1 cellular context compared by ENCODE assay signal in genomic region chr5:55304584-55304983, GRCh38.
A peak's percentile ranks its signal among the peaks of the same experiment; 100 is the strongest.
TF ChIP-seq lines count a peak whose summit lies in the region.

No MANE protein-coding gene starts in this region.

TF ChIP-seq in K562, 482 proteins besides CTCF, POLR2A, EP300 and RAD21 (continued from another document):
- TF ChIP-seq PRDM10 (IDR thresholded peaks at IDR 0.05; ENCODE audit: partially characterized antibody) = no peak
- no peak for TF ChIP-seq SP2 (IDR thresholded peaks at IDR 0.05; ENCODE audit: extremely low read depth, low read depth, low read length, poor library complexity, severe bottlenecking)
- TF ChIP-seq U2AF1 (optimal IDR thresholded peaks at IDR 0.05; ENCODE audit: low read depth, low read length) = no peak
- no peak for TF ChIP-seq TAF15 (IDR thresholded peaks at IDR 0.05; ENCODE audit: low read depth, low read length)
- TF ChIP-seq MGA (IDR thresholded peaks at IDR 0.05) = no peak; the same call in 1 of the 2 replicates
- no peak for TF ChIP-seq RBM17 (IDR thresholded peaks at IDR 0.05; ENCODE audit: borderline replicate concordance, low read depth, low read length)
- no peak for TF ChIP-seq EWSR1 (IDR thresholded peaks at IDR 0.05; ENCODE audit: borderline replicate concordance, low read depth, partially characterized antibody)
- TF ChIP-seq ZNF263 (CRISPR knock-in tag; IDR thresholded peaks at IDR 0.05; ENCODE audit: borderline replicate concordance) = no peak
- TF ChIP-seq VEZF1 (CRISPR knock-in tag; IDR thresholded peaks at IDR 0.05) = no peak
- TF ChIP-seq ZNF764 (CRISPR knock-in tag; IDR thresholded peaks at IDR 0.05; ENCODE audit: low read depth) = no peak
- TF ChIP-seq PHTF2 (CRISPR knock-in tag; IDR thresholded peaks at IDR 0.05) = no peak
- no peak for TF ChIP-seq RREB1 (CRISPR knock-in tag; IDR thresholded peaks at IDR 0.05)
- TF ChIP-seq CXXC5 (CRISPR knock-in tag; IDR thresholded peaks at IDR 0.05) = peak; percentile 45
- TF ChIP-seq GABPB1 (CRISPR knock-in tag; IDR thresholded peaks at IDR 0.05) = no peak
- 0 out of 2 replicates have a peak, but pooled peaks have one; percentile 26 for TF ChIP-seq GATA2 (CRISPR knock-in tag; IDR thresholded peaks at IDR 0.05)
- TF ChIP-seq ETV5 (CRISPR knock-in tag; IDR thresholded peaks at IDR 0.05; ENCODE audit: low read depth) = no peak; the same call in 1 of the 2 replicates
- no peak for TF ChIP-seq POU5F1 (IDR thresholded peaks at IDR 0.05; ENCODE audit: borderline replicate concordance, low read depth, low read length, partially characterized antibody)
- TF ChIP-seq NCOR1 (IDR thresholded peaks at IDR 0.05) = peak; percentile 68
- peak; percentile 89 for TF ChIP-seq CBFA2T3 (IDR thresholded peaks at IDR 0.05)
- peak; percentile 53; the same call in 1 of the 2 replicates for TF ChIP-seq SMARCE1 (IDR thresholded peaks at IDR 0.05)
- TF ChIP-seq SIX5 (IDR thresholded peaks at IDR 0.05; ENCODE audit: borderline replicate concordance in 1 of 2, insufficient read depth in 1 of 2, low read depth in 1 of 2, low read length in 2 of 2) = no peak
- 0 out of 2 replicates have a peak, but pooled peaks have one; percentile 35 for TF ChIP-seq SPI1 (IDR thresholded peaks at IDR 0.05; ENCODE audit: borderline replicate concordance, low read depth, low read length)
- no peak for TF ChIP-seq REST (CRISPR knock-in tag; IDR thresholded peaks at IDR 0.05; ENCODE audit: low read depth)
TF ChIP-seq in K562: peak in this region for 43.
